ENCODE assay signal across 24 cellular contexts in the genomic region with DNA sequence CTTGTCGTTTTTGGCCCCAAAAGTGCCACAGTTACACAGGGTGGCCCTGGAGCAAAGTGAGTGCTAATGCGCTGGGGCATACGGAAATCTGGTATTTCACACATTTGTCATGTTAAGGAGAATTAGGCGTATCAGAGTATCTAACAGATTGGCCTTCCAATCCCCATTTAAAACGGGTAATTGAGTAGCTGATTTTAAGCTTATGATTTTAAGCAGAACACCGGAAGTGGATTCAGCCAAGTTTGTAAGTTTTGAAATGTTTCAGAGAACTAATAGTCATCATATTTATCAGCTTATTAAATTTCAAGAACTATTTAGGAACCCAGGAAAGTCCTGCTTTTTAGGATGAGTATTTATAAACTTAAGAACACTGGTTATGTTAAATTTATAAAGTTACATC. TPM values are rescaled to one million over a fixed set of nuclear protein-coding genes. Genes with fewer than 3 reads are reported as not detected.
DNase-seq lines count a peak whose midpoint lies in the region; ATAC-seq, FAIRE-seq and TF ChIP-seq lines count a peak whose summit lies in the region.
"Had no signal": no experiment of that assay in that cellular context is flagged by ENCODE, and none has a peak within 500 bp of the region (broad histone marks: within the 10 kb centered on the region; RNA-seq: fewer than 3 reads in every experiment).

No MANE protein-coding gene starts in this region.

- no peak overlapping the region for H3K9ac ChIP-seq in neural progenitor cell

- no peaks in the 10 kb centered on the region for H3K36me3 ChIP-seq in neural progenitor cell
- H3K36me3 ChIP-seq: BE2C had no signal

- H3K4me3 Mint-ChIP-seq in brain: no peak overlapping the region
- peak overlapping the region; percentile 19 for H3K4me3 Mint-ChIP-seq in neural progenitor cell
- H3K4me3 Mint-ChIP-seq: CD8-positive, alpha-beta memory T cell; GM23338 had no signal

- no peak overlapping the region for H3K4me2 ChIP-seq in neural progenitor cell
- H3K4me2 ChIP-seq: GM23338 had no signal

- H3K4me1 ChIP-seq in neural progenitor cell: peaks cover 25% of the 10 kb centered on the region
- H3K4me1 ChIP-seq: BE2C had no signal

- no peak overlapping the region for H3K27ac ChIP-seq in neural progenitor cell
- no peak overlapping the region for H3K27ac ChIP-seq in coronary artery
- H3K27ac ChIP-seq: HL-60 had no signal

- H2AFZ ChIP-seq in neural progenitor cell (replicated peaks): no peak overlapping the region
- H2AFZ ChIP-seq: GM23338 had no signal

- ATAC-seq in HG02678 (IDR thresholded peaks at IDR 0.05; ENCODE audit: unreplicated experiment): no peak
- ATAC-seq: GM12878, GM23338 had no signal

- H3K4me1 Mint-ChIP-seq in brain (peaks cover 69% of the 10 kb centered on the region), neural progenitor cell (peaks cover 46% of the 10 kb centered on the region)
- H3K4me1 Mint-ChIP-seq: CD4-positive, CD25-positive, alpha-beta regulatory T cell; CD8-positive, alpha-beta memory T cell had no signal

- FAIRE-seq in HTR-8/SVneo (lab: Jason Lieb, UNC): peak; percentile 58
- FAIRE-seq: GM12878, H54 had no signal

- peak overlapping the region in 3 of 5 experiments; percentile 16 to 59 (median 33) for H3K27ac Mint-ChIP-seq in brain
- H3K27ac Mint-ChIP-seq in neural progenitor cell: no peak overlapping the region
- H3K27ac Mint-ChIP-seq: CD4-positive, CD25-positive, alpha-beta regulatory T cell; GM23338 had no signal

- no peak for TF ChIP-seq CTCF in brain (conservative IDR thresholded peaks at IDR 0.05)
- TF ChIP-seq CTCF in neural progenitor cell (IDR thresholded peaks at IDR 0.05): no peak
- TF ChIP-seq CTCF in coronary artery (IDR thresholded peaks at IDR 0.05): no peak

- peaks cover 4% of the 10 kb centered on the region for H4K20me1 ChIP-seq in neural progenitor cell (ENCODE audit: low read depth)

- H3K36me3 Mint-ChIP-seq in brain (peaks cover 8% of the 10 kb centered on the region), neural progenitor cell (peaks cover 3% of the 10 kb centered on the region)

- no peaks in the 10 kb centered on the region for H3K27me3 ChIP-seq in neural progenitor cell
- H3K27me3 ChIP-seq: BE2C had no signal

- no peaks in the 10 kb centered on the region for H3K9me3 Mint-ChIP-seq in brain
- no peaks in the 10 kb centered on the region for H3K9me3 Mint-ChIP-seq in neural progenitor cell
- H3K9me3 Mint-ChIP-seq: CD4-positive, CD25-positive, alpha-beta regulatory T cell; CD8-positive, alpha-beta memory T cell; GM23338 had no signal

- no peak overlapping the region for H3K4me3 ChIP-seq in neural progenitor cell
- no peak overlapping the region for H3K4me3 ChIP-seq in coronary artery
- H3K4me3 ChIP-seq: GM12878, GM23338 had no signal

- DNase-seq in HTR-8/SVneo (ENCODE audit: insufficient read length, low spot score): no peak
- no peak for DNase-seq in neural progenitor cell (ENCODE audit: low spot score)
- no peak for DNase-seq in coronary artery (ENCODE audit: low spot score)
- no peak for DNase-seq in NOMO-1 (lab: John Stamatoyannopoulos, UW; ENCODE audit: unreplicated experiment in 2 of 2)
- DNase-seq: ACHN; BE2C; C1 segment of cervical spinal cord; CD4-positive, CD25-positive, alpha-beta regulatory T cell; CD8-positive, alpha-beta memory T cell; COR-L47; DMS 273 treated with DMSO at 0.1 percent for 48 hours; DMS53; DND-41; EL; HCEC 1CT; IMR-90 had no signal

- H3K9me3 ChIP-seq in neural progenitor cell (ENCODE audit: low read depth): no peaks in the 10 kb centered on the region
- H3K9me3 ChIP-seq: BE2C had no signal

- H3F3A ChIP-seq in neural progenitor cell (ENCODE audit: low read depth): no peaks in the 10 kb centered on the region

- no peaks in the 10 kb centered on the region for H3K79me2 ChIP-seq in neural progenitor cell (ENCODE audit: low read depth)

- no peaks in the 10 kb centered on the region for H3K27me3 Mint-ChIP-seq in brain
- peaks cover 3% of the 10 kb centered on the region for H3K27me3 Mint-ChIP-seq in neural progenitor cell (ENCODE audit: insufficient read depth, low read depth)
- H3K27me3 Mint-ChIP-seq: CD4-positive, CD25-positive, alpha-beta regulatory T cell had no signal

RNA-seq across cellular contexts. Expression of a gene that starts 19.5 kb away (rescaled TPM):
- polyA plus RNA-seq in brain (ENCODE audit: insufficient read depth, low read depth, low replicate concordance): 38.0 TPM
- 4.0 and 7.2 TPM in 2 replicates for total RNA-seq in neural progenitor cell (ENCODE audit: low replicate concordance)
- total RNA-seq: HT1080 had no signal

RNA-seq across cellular contexts. Expression of a gene that starts 57.2 kb away (rescaled TPM):
- 7.8 TPM for polyA plus RNA-seq in brain (ENCODE audit: insufficient read depth, low read depth, low replicate concordance)
- 0.49 and 0.53 TPM in 2 replicates for total RNA-seq in neural progenitor cell (ENCODE audit: low replicate concordance)
- total RNA-seq: A172 had no signal
